12 cellular contexts compared by ENCODE assay signal in genomic region chr7:87445897-87446296, GRCh38. TPM values are rescaled to one million over a fixed set of nuclear protein-coding genes. Genes with fewer than 3 reads are reported as not detected.
DNase-seq lines count a peak whose midpoint lies in the region; ATAC-seq and TF ChIP-seq lines count a peak whose summit lies in the region.
"Had no signal": no experiment of that assay in that cellular context is flagged by ENCODE, and none has a peak within 500 bp of the region (broad histone marks: within the 10 kb centered on the region; RNA-seq: fewer than 3 reads in every experiment).

No MANE protein-coding gene starts in this region.

- POLR2A ChIA-PET in naive thymus-derived CD8-positive, alpha-beta T cell (lab: Charles Lee): no interaction called here

- intact Hi-C loops in natural killer cell (cut with micrococcal nuclease): no loop called here

- H3K36me3 Mint-ChIP-seq in natural killer cell: no peaks in the 10 kb centered on the region
- H3K36me3 Mint-ChIP-seq in naive thymus-derived CD8-positive, alpha-beta T cell: no peaks in the 10 kb centered on the region

- H3K4me1 Mint-ChIP-seq in natural killer cell: peaks cover 0 to 5% of the 10 kb centered on the region in 2 donors
- H3K4me1 Mint-ChIP-seq in naive thymus-derived CD8-positive, alpha-beta T cell: peaks cover 2 to 5% (median 4%) of the 10 kb centered on the region in 4 donors

- peaks cover 5 to 6% of the 10 kb centered on the region in 2 donors for H3K27me3 Mint-ChIP-seq in natural killer cell (ENCODE audit: low read depth in 2 of 2)
- H3K27me3 Mint-ChIP-seq in naive thymus-derived CD8-positive, alpha-beta T cell: peaks cover 3 to 23% (median 7%) of the 10 kb centered on the region in 5 donors

- TF ChIP-seq CTCF in natural killer cell (IDR thresholded peaks at IDR 0.05) (no peak), coronary artery (IDR thresholded peaks at IDR 0.05) (no peak)

- H3K27ac ChIP-seq in coronary artery: no peak overlapping the region
- H3K27ac ChIP-seq: epithelial cell of prostate had no signal

- ATAC-seq in GM18870 (IDR thresholded peaks at IDR 0.05; ENCODE audit: unreplicated experiment): peak; percentile 97
- ATAC-seq in GM21717 (IDR thresholded peaks at IDR 0.05; ENCODE audit: unreplicated experiment): peak; percentile 94
- peak; percentile 94 for ATAC-seq in HG03175 (IDR thresholded peaks at IDR 0.05; ENCODE audit: unreplicated experiment)
- ATAC-seq in natural killer cell: no peak
- ATAC-seq in naive thymus-derived CD8-positive, alpha-beta T cell: no peak

- no peak overlapping the region for H3K27ac Mint-ChIP-seq in natural killer cell
- H3K27ac Mint-ChIP-seq in naive thymus-derived CD8-positive, alpha-beta T cell: no peak overlapping the region
- H3K27ac Mint-ChIP-seq: T-helper 1 cell treated with Interleukin-12 subunit alpha and Interleukin-12 subunit beta and Interleukin-4 antibody, amounts not matched to agents 30 μg/mL and 1 μg/mL, for 36 hours had no signal

- no peak overlapping the region for H3K4me3 Mint-ChIP-seq in natural killer cell
- no peak overlapping the region for H3K4me3 Mint-ChIP-seq in naive thymus-derived CD8-positive, alpha-beta T cell
- H3K4me3 Mint-ChIP-seq: T-helper 1 cell treated with Interleukin-12 subunit alpha and Interleukin-12 subunit beta and Interleukin-4 antibody, amounts not matched to agents 30 μg/mL and 1 μg/mL, for 36 hours had no signal

- no peaks in the 10 kb centered on the region for H3K9me3 Mint-ChIP-seq in natural killer cell
- H3K9me3 Mint-ChIP-seq in naive thymus-derived CD8-positive, alpha-beta T cell: no peaks in the 10 kb centered on the region
- H3K9me3 Mint-ChIP-seq: T-helper 1 cell treated with Interleukin-12 subunit alpha and Interleukin-12 subunit beta and Interleukin-4 antibody, amounts not matched to agents 30 μg/mL and 1 μg/mL, for 36 hours had no signal

- no peak overlapping the region for H3K4me3 ChIP-seq in coronary artery

- DNase-seq in germinal center (ENCODE audit: low spot score) (peak; percentile 6), natural killer cell (no peak), NCI-H2227 (lab: John Stamatoyannopoulos, UW; ENCODE audit: unreplicated experiment) (no peak), coronary artery (ENCODE audit: low spot score) (no peak)
- no peak for DNase-seq in naive thymus-derived CD8-positive, alpha-beta T cell
- DNase-seq: NCI-H748 treated with DMSO at 0.1 percent for 48 hours had no signal

RNA-seq across cellular contexts. Expression of gene ABCB4, which starts 29.6 kb away (rescaled TPM):
- total RNA-seq in natural killer cell: under 1 TPM; 0.14 to 0.63 (median 0.50) TPM
- 1 to 10 TPM; 1.7 to 2.3 TPM for total RNA-seq in naive thymus-derived CD8-positive, alpha-beta T cell
- 1 to 10 TPM in 1 of 3 donors, not detected in 2; 1.1 TPM for polyA plus RNA-seq in naive thymus-derived CD8-positive, alpha-beta T cell
- polyA plus RNA-seq: neural cell had no signal

Comparison
In these comparisons a context has a peak if more than half of its experiments do, and no peak if none do; other contexts are left out.
1. ATAC-seq: peak in GM18870 (single experiment), GM21717 (single experiment) and HG03175 (single experiment); none in natural killer cell (0 of 3) and naive thymus-derived CD8-positive, alpha-beta T cell (0 of 2).